ENCODE assay signal across 8 cellular contexts in genomic region chr11:72684236-72684912, GRCh38. TPM values are rescaled to one million over a fixed set of nuclear protein-coding genes. Genes with fewer than 3 reads are reported as not detected.
DNase-seq lines count a peak whose midpoint lies in the region; ATAC-seq and TF ChIP-seq lines count a peak whose summit lies in the region.

No MANE protein-coding gene starts in this region.

- H3K4me1 ChIP-seq in colonic mucosa = no peaks in the 10 kb centered on the region
- peaks cover 6 to 34% (median 16%) of the 10 kb centered on the region in 4 donors for H3K4me1 ChIP-seq in stomach

- TF ChIP-seq EP300 in stomach (IDR thresholded peaks at IDR 0.05) = no peak

- 29 to 64% (median 55%) methylated on average over 2 to 9 of the region's 9 CpGs for WGBS in stomach, 5 donors

- intact Hi-C loops in colonic mucosa (cut with DNase I) (loop anchor here (10.0 kb wide), 1 partner anchor 210 kb away; no protein-coding TSS in a partner anchor), stomach (cut with DNase I; ENCODE audit: low total_unique reads) (no loop called here)

- POLR2A ChIA-PET in WTC11 (lab: Charles Lee) = interaction anchor here (0.8 to 1.7 kb wide), 2 partner anchors 85 to 100 kb away, joined by 3 to 4 read pairs; no protein-coding TSS in a partner anchor

- H3K9me3 ChIP-seq in colonic mucosa (no peaks in the 10 kb centered on the region), stomach (no peaks in the 10 kb centered on the region)

- no peak overlapping the region for H3K9ac ChIP-seq in colonic mucosa (ENCODE audit: low read depth in 2 of 2, low read length in 2 of 2)

- no peak overlapping the region for H3K4me3 Mint-ChIP-seq in WTC11

- peaks cover 9% of the 10 kb centered on the region for H3K4me1 Mint-ChIP-seq in WTC11

- H3K9me3 Mint-ChIP-seq in WTC11 = no peaks in the 10 kb centered on the region

- peak; percentile 64 for TF ChIP-seq CTCF in LNCaP clone FGC (IDR thresholded peaks at IDR 0.05; ENCODE audit: control insufficient read depth, extremely low read depth, insufficient read depth)
- no peak for TF ChIP-seq CTCF in WTC11 (IDR thresholded peaks at IDR 0.05)
- peak; percentile 36 for TF ChIP-seq CTCF in colonic mucosa (IDR thresholded peaks at IDR 0.05)
- peak in 5 of 7 experiments; percentile 6 to 50 (median 43) for TF ChIP-seq CTCF in stomach (IDR thresholded peaks at IDR 0.05)

- H3K27ac Mint-ChIP-seq in WTC11 = no peak overlapping the region

- peaks cover 3% of the 10 kb centered on the region; the same call in 1 of the 2 replicates for H3K36me3 Mint-ChIP-seq in WTC11

- peaks cover 17% of the 10 kb centered on the region for H3K27me3 Mint-ChIP-seq in WTC11 (ENCODE audit: low read depth)

- DNase-seq in NCI-H510A treated with DMSO at 0.1 percent for 48 hours (lab: John Stamatoyannopoulos, UW) (peak; percentile 26), NCI-H510A (lab: John Stamatoyannopoulos, UW) (no peak), LNCaP clone FGC (ENCODE audit: low read depth) (no peak), WTC11 (ENCODE audit: low spot score) (peak; percentile 48), colonic mucosa (peak; percentile 60), lung microvascular endothelial cell (ENCODE audit: low read depth in 2 of 2) (peak; percentile 69 to 77), stomach (peak; percentile 68)

- H3K27me3 ChIP-seq in colonic mucosa = no peaks in the 10 kb centered on the region
- peaks cover 0 to 19% (median 7%) of the 10 kb centered on the region in 3 donors for H3K27me3 ChIP-seq in stomach

- no peak overlapping the region for H3K4me3 ChIP-seq in LNCaP clone FGC (ENCODE audit: low read depth, low read length)
- no peak overlapping the region for H3K4me3 ChIP-seq in colonic mucosa
- no peak overlapping the region for H3K4me3 ChIP-seq in stomach

- no peak overlapping the region for H3K27ac ChIP-seq in colonic mucosa
- H3K27ac ChIP-seq in stomach = peak overlapping the region in 4 of 5 donors; percentile 16 to 71 (median 48)

- CTCF ChIA-PET in WTC11 (lab: Charles Lee) = interaction anchor here (0.6 to 16.5 kb wide), 64 partner anchors 8 to 1562 kb away, joined by 3 to 461 read pairs (median 7); partner anchors contain the start of genes PDE2A and STARD10

- no peaks in the 10 kb centered on the region for H3K36me3 ChIP-seq in colonic mucosa
- peaks cover 20 to 67% (median 60%) of the 10 kb centered on the region in 4 donors for H3K36me3 ChIP-seq in stomach

- ATAC-seq in WTC11 = peak; percentile 21
- ATAC-seq in GM18519 (IDR thresholded peaks at IDR 0.05; ENCODE audit: low FRiP score, unreplicated experiment) = no peak

- TF ChIP-seq POLR2A in stomach (IDR thresholded peaks at IDR 0.05) = no peak

TF ChIP-seq in WTC11, 78 proteins besides CTCF, POLR2A, EP300 and RAD21:
- TF ChIP-seq ZNF423 (CRISPR knock-in tag; IDR thresholded peaks at IDR 0.05) (peak; percentile 63), AR (CRISPR knock-in tag; IDR thresholded peaks at IDR 0.05) (no peak), USF2 (CRISPR knock-in tag; IDR thresholded peaks at IDR 0.05) (0 out of 2 replicates have a peak, but pooled peaks have one; percentile 27), ELF4 (CRISPR knock-in tag; IDR thresholded peaks at IDR 0.05; ENCODE audit: low read depth) (no peak), PRDM15 (CRISPR knock-in tag; IDR thresholded peaks at IDR 0.05) (no peak), CREB1 (CRISPR knock-in tag; IDR thresholded peaks at IDR 0.05) (no peak)

RNA-seq across cellular contexts. Expression of gene PDE2A, which starts 10.2 kb away (rescaled TPM):
- 3.7 to 5.0 TPM (median 4.9 TPM) in 3 replicates for total RNA-seq in WTC11 (2021)
- 1 to 10 TPM; 5.6 to 8.9 TPM for total RNA-seq in colonic mucosa
- 158 and 415 TPM in 2 replicates for total RNA-seq in lung microvascular endothelial cell
- 100 to 1,000 TPM in 2 of 5 donors, 10 to 100 TPM in 2, 1 to 10 TPM in 1; 3.5 to 548 (median 35.8) TPM for total RNA-seq in stomach
- polyA plus RNA-seq in stomach = 10 to 100 TPM in 2 of 3 donors, 1 to 10 TPM in 1; 4.7 to 17.8 (median 14.1) TPM

Comparison
In these comparisons a context has a peak if more than half of its experiments do, and no peak if none do; other contexts are left out.
1. DNase-seq: peak in NCI-H510A treated with DMSO at 0.1 percent for 48 hours (single experiment), WTC11 (single experiment), colonic mucosa (single experiment), lung microvascular endothelial cell (2 of 2) and stomach (single experiment); none in NCI-H510A (single experiment) and LNCaP clone FGC (single experiment).